27 cellular contexts compared by ENCODE assay signal in the genomic region with DNA sequence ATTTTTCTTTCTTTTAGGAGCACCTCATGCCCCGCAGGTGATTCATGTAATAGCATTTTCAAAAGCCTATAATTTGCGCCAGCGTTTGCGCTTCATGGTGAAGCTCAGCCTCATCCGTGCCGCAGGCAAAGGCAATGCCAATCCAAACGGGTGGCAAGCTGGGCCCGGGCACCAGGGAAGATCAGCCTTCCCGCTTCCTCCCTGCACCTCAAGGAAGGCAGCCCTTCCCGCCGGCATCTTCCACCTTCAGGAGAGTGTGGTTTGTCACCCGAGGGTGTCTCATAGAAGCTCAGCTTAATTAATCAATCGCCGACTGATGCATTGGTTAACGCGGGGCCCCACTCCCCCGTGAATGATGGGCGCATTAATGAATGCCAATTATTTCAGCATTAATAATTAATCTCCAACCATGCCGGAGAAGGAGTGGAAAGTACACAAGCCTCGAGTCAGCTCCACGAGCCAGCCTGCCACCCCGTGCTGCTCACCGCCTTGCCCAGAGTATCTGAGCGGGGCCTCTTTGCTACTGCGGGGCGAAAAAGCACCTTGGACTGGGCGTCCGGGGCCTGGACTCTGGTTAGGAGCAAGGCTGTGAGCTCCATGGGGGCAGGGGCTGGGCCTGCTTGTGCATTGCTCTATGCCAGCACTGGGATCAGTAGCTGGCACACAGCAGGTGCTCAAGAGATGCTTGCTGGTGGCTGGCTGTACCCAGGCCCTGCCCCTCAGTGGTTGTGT. TPM values are rescaled to one million over a fixed set of nuclear protein-coding genes. Genes with fewer than 3 reads are reported as not detected.
"Had no signal": no experiment of that assay in that cellular context is flagged by ENCODE, and none has a peak within 500 bp of the region (broad histone marks: within the 10 kb centered on the region; RNA-seq: fewer than 3 reads in every experiment).

No MANE protein-coding gene starts in this region.

- H3K9me3 ChIP-seq: gastrocnemius medialis, neutrophil, pancreas, suprapubic skin, transverse colon, upper lobe of right lung, uterus had no signal

- DNase-seq: effector CD8-positive, alpha-beta T cell; endodermal cell; foreskin fibroblast; gastrocnemius medialis; head of caudate nucleus; kidney; natural killer cell; stimulated activated CD4-positive, alpha-beta T cell treated with anti-CD3 and anti-CD28 coated beads, Interleukin-12 subunit alpha, Interleukin-12 subunit beta, amount 100 ng/mL, for 4 hours; stimulated activated CD4-positive, alpha-beta T cell treated with anti-CD3 and anti-CD28 coated beads, Interleukin-1b, Interleukin-23, amount 100 ng/mL, for 48 hours; stimulated activated CD4-positive, alpha-beta T cell treated with anti-CD3 and anti-CD28 coated beads, Interleukin-4, amount 100 ng/mL, for 1 hour; stimulated activated CD8-positive, alpha-beta memory T cell treated with anti-CD3 and anti-CD28 coated beads, Interleukin-4, amount 100 ng/mL, for 48 hours; stimulated activated naive CD4-positive, alpha-beta T cell; stimulated activated naive CD8-positive, alpha-beta T cell treated with anti-CD3 and anti-CD28 coated beads, Interleukin-15, amount 100 ng/mL, for 72 hours; transverse colon; upper lobe of right lung; uterus had no signal

- H3K4me1 ChIP-seq: pancreas, suprapubic skin, transverse colon, upper lobe of right lung, uterus had no signal

- H3K36me3 ChIP-seq: gastrocnemius medialis, neutrophil, pancreas, suprapubic skin, transverse colon, upper lobe of right lung, uterus had no signal

- H3K4me2 ChIP-seq: hepatocyte, smooth muscle cell had no signal

- H3K27me3 ChIP-seq: gastrocnemius medialis, hepatocyte, pancreas, upper lobe of right lung, uterus had no signal

- H3K79me2 ChIP-seq: hepatocyte had no signal

- H3K4me3 ChIP-seq: gastrocnemius medialis, hepatocyte, lung, pancreas, smooth muscle cell, suprapubic skin, transverse colon, upper lobe of right lung, uterus had no signal

- FAIRE-seq: kidney, pancreas had no signal

- H3K27ac ChIP-seq: epithelial cell of prostate, gastrocnemius medialis, hepatocyte, neutrophil, pancreas, suprapubic skin, transverse colon, upper lobe of right lung, uterus had no signal

- H2AFZ ChIP-seq: hepatocyte had no signal

- ATAC-seq: esophagus mucosa; gastrocnemius medialis; left lobe of liver; natural killer cell; pancreas; sciatic nerve; stimulated activated naive CD8-positive, alpha-beta T cell treated with anti-CD3 and anti-CD28 coated beads, Interleukin-15, amount 100 ng/mL, for 72 hours; upper lobe of right lung had no signal

RNA-seq across cellular contexts. Expression of a gene that starts 13.0 kb away (rescaled TPM):
- total RNA-seq: endodermal cell had no signal
- polyA plus RNA-seq: neural cell had no signal
